ENCODE assay signal across 12 cellular contexts in the genomic region with DNA sequence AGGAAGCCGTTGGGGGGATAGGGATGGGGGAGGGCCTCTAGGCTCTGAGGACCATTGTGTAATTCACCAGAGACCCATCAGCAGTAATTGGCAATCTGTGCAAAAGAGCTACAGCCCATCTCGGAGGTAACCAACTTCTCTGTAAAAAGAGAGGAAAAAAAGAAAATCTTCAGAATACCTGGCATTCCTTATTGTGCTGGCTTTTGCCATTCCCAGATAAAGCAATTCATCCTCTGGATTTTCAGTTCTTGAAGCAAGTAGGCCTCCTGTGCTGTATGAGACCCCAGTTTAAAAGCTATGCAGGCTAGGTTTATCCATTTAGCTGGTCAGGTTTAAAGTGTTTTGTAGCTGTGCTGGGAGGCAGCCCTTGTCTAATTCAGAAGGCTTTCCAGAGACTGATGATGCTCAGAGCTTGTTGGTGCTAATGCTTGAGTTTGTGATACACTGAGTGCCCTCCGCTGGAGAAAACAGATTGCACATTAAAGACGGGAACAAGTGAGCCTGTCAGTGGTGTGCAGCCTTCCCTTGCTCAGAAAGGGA. TPM values are rescaled to one million over a fixed set of nuclear protein-coding genes. Genes with fewer than 3 reads are reported as not detected.
DNase-seq lines count a peak whose midpoint lies in the region; ATAC-seq and TF ChIP-seq lines count a peak whose summit lies in the region.
"Had no signal": no experiment of that assay in that cellular context is flagged by ENCODE, and none has a peak within 500 bp of the region (broad histone marks: within the 10 kb centered on the region; RNA-seq: fewer than 3 reads in every experiment).

Gene LRRTM4, minus strand, starts transcription at position 446 of the 540 bp plus-strand sequence.

- no peak within 1 kb of the TSS for H4K5ac ChIP-seq in H9 (ENCODE audit: insufficient read length, low read depth, low read length)

- peak within 1 kb of the TSS; percentile 2 for H2BK12ac ChIP-seq in H9 (ENCODE audit: insufficient read length, low read depth, low read length)

- peak within 1 kb of the TSS; percentile 57 for H2BK120ac ChIP-seq in H9 (ENCODE audit: low read depth, low read length, poor library complexity, severe bottlenecking)

- no peaks in the 10 kb centered on the region for H3K79me1 ChIP-seq in H9 (ENCODE audit: insufficient read depth, low read depth, low read length, poor library complexity, severe bottlenecking)

- H2AFZ ChIP-seq in H9 (ENCODE audit: low read length) = no peak within 1 kb of the TSS

- no peak within 1 kb of the TSS for H2AK5ac ChIP-seq in H9 (ENCODE audit: insufficient read length, low read length)

- no peaks in the 10 kb centered on the region for H3K23me2 ChIP-seq in H9 (ENCODE audit: insufficient read length, low read depth, low read length, poor library complexity, severe bottlenecking)

- H3K36me3 ChIP-seq in endodermal cell (ENCODE audit: control insufficient read depth, insufficient read depth, low read length) = no peaks in the 10 kb centered on the region
- H3K36me3 ChIP-seq: right lobe of liver had no signal

- H4K20me1 ChIP-seq in H9 (ENCODE audit: control insufficient read depth, insufficient read depth, insufficient read length) = no peaks in the 10 kb centered on the region

- TF ChIP-seq CTCF in H9 (conservative IDR thresholded peaks at IDR 0.05) (peak; percentile 33; the same call in 1 of the 3 replicates), endodermal cell (conservative IDR thresholded peaks at IDR 0.05) (peak; percentile 55), nephron progenitor cell (IDR thresholded peaks at IDR 0.05) (no peak)

- H3K4me1 Mint-ChIP-seq in H9 (peaks cover 69 to 75% of the 10 kb centered on the region in 2 experiments), endodermal cell (peaks cover 58% of the 10 kb centered on the region), nephron progenitor cell (peaks cover 48% of the 10 kb centered on the region)
- H3K4me1 Mint-ChIP-seq in activated naive CD8-positive, alpha-beta T cell treated with anti-CD3 and anti-CD28 coated beads, Interleukin-2, amount 50 U/mL, for 24 hours = no peaks in the 10 kb centered on the region

- H4K8ac ChIP-seq in H9 (replicated peaks; ENCODE audit: insufficient read length, low read depth, low read length) = no peak within 1 kb of the TSS

- H3K27ac Mint-ChIP-seq in H9 (peak within 1 kb of the TSS; percentile 98 to 100 (median 98)), endodermal cell (peak within 1 kb of the TSS; percentile 78), nephron progenitor cell (no peak within 1 kb of the TSS)
- H3K27ac Mint-ChIP-seq in activated naive CD8-positive, alpha-beta T cell treated with anti-CD3 and anti-CD28 coated beads, Interleukin-2, amount 50 U/mL, for 24 hours = no peak within 1 kb of the TSS

- no peak within 1 kb of the TSS for H2BK15ac ChIP-seq in H9 (ENCODE audit: low read depth, low read length)

- H3K27me3 ChIP-seq in H9 (ENCODE audit: insufficient read depth, low read length) (no peaks in the 10 kb centered on the region), endodermal cell (ENCODE audit: control insufficient read depth, insufficient read depth, low read length, poor library complexity, severe bottlenecking) (no peaks in the 10 kb centered on the region)
- H3K27me3 ChIP-seq: right lobe of liver had no signal

- no peaks in the 10 kb centered on the region for H3K9me3 ChIP-seq in H9 (ENCODE audit: control insufficient read depth, low read depth, low read length)
- H3K9me3 ChIP-seq in endodermal cell (ENCODE audit: control insufficient read depth, low read length) = no peaks in the 10 kb centered on the region
- H3K9me3 ChIP-seq: right lobe of liver had no signal

- H3K79me2 ChIP-seq in H9 (ENCODE audit: insufficient read depth, low read length) = peaks cover 5% of the 10 kb centered on the region; the same call in 1 of the 2 replicates

- H3K27ac ChIP-seq in H9 (ENCODE audit: insufficient read length, low read depth, low read length) (peak within 1 kb of the TSS; percentile 98), endodermal cell (ENCODE audit: low read depth, low read length) (peak within 1 kb of the TSS; percentile 58)
- H3K27ac ChIP-seq: right lobe of liver had no signal

- H3K27me3 Mint-ChIP-seq in H9 (ENCODE audit: low read depth) (no peaks in the 10 kb centered on the region), endodermal cell (ENCODE audit: insufficient read depth) (no peaks in the 10 kb centered on the region), nephron progenitor cell (ENCODE audit: low read depth, poor library complexity) (peaks cover 3% of the 10 kb centered on the region)
- no peaks in the 10 kb centered on the region for H3K27me3 Mint-ChIP-seq in activated naive CD8-positive, alpha-beta T cell treated with anti-CD3 and anti-CD28 coated beads, Interleukin-2, amount 50 U/mL, for 24 hours

- H3T11ph ChIP-seq in H9 (ENCODE audit: low read length) = no peak within 1 kb of the TSS

- H3K9ac ChIP-seq in H9 (ENCODE audit: extremely low read depth, insufficient read length, low read length) (peak within 1 kb of the TSS; percentile 45), endodermal cell (ENCODE audit: extremely low read depth, low read length, poor library complexity, severe bottlenecking) (no peak within 1 kb of the TSS)

- ATAC-seq in HG02678 (IDR thresholded peaks at IDR 0.05; ENCODE audit: unreplicated experiment) (no peak), HG02981 (IDR thresholded peaks at IDR 0.05; ENCODE audit: unreplicated experiment) (no peak)
- ATAC-seq in activated naive CD8-positive, alpha-beta T cell treated with anti-CD3 and anti-CD28 coated beads, Interleukin-2, amount 50 U/mL, for 24 hours = no peak

- WGBS in H9 (ENCODE audit: extremely low coverage, insufficient read length, low lambda C conversion rate) = no CpG with 5 or more reads among the region's 4 CpGs
- WGBS in endodermal cell (ENCODE audit: insufficient coverage in 1 of 2, insufficient read length in 1 of 2), 2 experiments = 29 to 33% methylated on average over 1 to 4 of the region's 4 CpGs

- peaks cover 14% of the 10 kb centered on the region; the same call in 1 of the 2 replicates for H3K4me1 ChIP-seq in H9 (ENCODE audit: insufficient read depth, low read length)
- peaks cover 6% of the 10 kb centered on the region for H3K4me1 ChIP-seq in endodermal cell (ENCODE audit: control insufficient read depth, insufficient read depth, low read length)
- H3K4me1 ChIP-seq: right lobe of liver had no signal

- H3K9me3 Mint-ChIP-seq in H9 (peaks cover 0 to 4% of the 10 kb centered on the region in 2 experiments; a peak in 1 of 5 replicates), endodermal cell (no peaks in the 10 kb centered on the region), nephron progenitor cell (no peaks in the 10 kb centered on the region)
- peaks cover 14% of the 10 kb centered on the region for H3K9me3 Mint-ChIP-seq in activated naive CD8-positive, alpha-beta T cell treated with anti-CD3 and anti-CD28 coated beads, Interleukin-2, amount 50 U/mL, for 24 hours

- no peak within 1 kb of the TSS for H2BK5ac ChIP-seq in H9 (ENCODE audit: insufficient read length, low read length)

- H3K36me3 Mint-ChIP-seq in H9 (ENCODE audit: insufficient read depth in 1 of 3, low read depth in 3 of 3) = peaks cover 21 to 32% (median 22%) of the 10 kb centered on the region in 3 experiments
- peaks cover 20% of the 10 kb centered on the region for H3K36me3 Mint-ChIP-seq in endodermal cell (ENCODE audit: low read depth)
- peaks cover 4% of the 10 kb centered on the region for H3K36me3 Mint-ChIP-seq in nephron progenitor cell (ENCODE audit: low read depth)
- no peaks in the 10 kb centered on the region for H3K36me3 Mint-ChIP-seq in activated naive CD8-positive, alpha-beta T cell treated with anti-CD3 and anti-CD28 coated beads, Interleukin-2, amount 50 U/mL, for 24 hours (ENCODE audit: low read depth)

- no peak within 1 kb of the TSS for H3K4ac ChIP-seq in H9 (ENCODE audit: low read depth, low read length)

- H3K4me2 ChIP-seq in H9 (ENCODE audit: insufficient read depth, insufficient read length, low read length) = peak within 1 kb of the TSS; percentile 59

- DNase-seq in H9 = peak; percentile 56
- peak; percentile 29 for DNase-seq in NCI-H524 treated with DMSO at 0.1 percent for 48 hours (lab: John Stamatoyannopoulos, UW)
- peak; percentile 69 for DNase-seq in endodermal cell
- peak; percentile 6 for DNase-seq in nephron progenitor cell
- no peak for DNase-seq in NCI-H1436 (lab: John Stamatoyannopoulos, UW)
- no peak for DNase-seq in activated naive CD8-positive, alpha-beta T cell treated with anti-CD3 and anti-CD28 coated beads, Interleukin-2, amount 50 U/mL, for 24 hours
- DNase-seq: GOT3, right lobe of liver had no signal

- H3K4me3 Mint-ChIP-seq in H9 = peak within 1 kb of the TSS; percentile 62 to 80
- H3K4me3 Mint-ChIP-seq in endodermal cell = peak within 1 kb of the TSS; percentile 56
- peak within 1 kb of the TSS; percentile 68 for H3K4me3 Mint-ChIP-seq in nephron progenitor cell
- H3K4me3 Mint-ChIP-seq in activated naive CD8-positive, alpha-beta T cell treated with anti-CD3 and anti-CD28 coated beads, Interleukin-2, amount 50 U/mL, for 24 hours = no peak within 1 kb of the TSS

- no peak within 1 kb of the TSS for H3K56ac ChIP-seq in H9 (ENCODE audit: insufficient read length, low read depth, low read length)

- H3K4me3 ChIP-seq in endodermal cell (ENCODE audit: low read length) = peak within 1 kb of the TSS; percentile 38
- H3K4me3 ChIP-seq: right lobe of liver had no signal

- peak within 1 kb of the TSS; percentile 58 for H3K18ac ChIP-seq in H9 (ENCODE audit: insufficient read length, low read depth, low read length)

- no peak within 1 kb of the TSS for H3K14ac ChIP-seq in H9 (ENCODE audit: insufficient read depth, low read length)

- no peak within 1 kb of the TSS for H4K91ac ChIP-seq in H9 (ENCODE audit: insufficient read length, low read depth, low read length)

- H2BK20ac ChIP-seq in H9 (ENCODE audit: low read depth, low read length, poor library complexity, severe bottlenecking) = no peak within 1 kb of the TSS

- no peak within 1 kb of the TSS for H3K23ac ChIP-seq in H9 (ENCODE audit: insufficient read length, low read depth, low read length)

RNA-seq across cellular contexts. Expression of gene LRRTM4, which starts in this region (rescaled TPM):
- 11.0 and 12.0 TPM in 2 replicates for total RNA-seq in H9 (2021)
- total RNA-seq in endodermal cell = 10 to 100 TPM in 1 of 2 donors, 1 to 10 TPM in 1; 7.0 to 21.1 TPM
- 6.9 TPM for polyA plus RNA-seq in endodermal cell (2013, experiment 1 of 2)
- polyA plus RNA-seq in endodermal cell (2013, experiment 2 of 2) = 6.8 TPM
- total RNA-seq: activated CD8-positive, alpha-beta memory T cell treated with anti-CD3 and anti-CD28 coated beads for 36 hours; endothelial cell of umbilical vein had no signal
- polyA plus RNA-seq: endothelial cell of umbilical vein had no signal

Comparison
In these comparisons a context has a peak if more than half of its experiments do, and no peak if none do; other contexts are left out.
1. DNase-seq: peak in H9 (single experiment), NCI-H524 treated with DMSO at 0.1 percent for 48 hours (single experiment), endodermal cell (single experiment) and nephron progenitor cell (single experiment); none in NCI-H1436 (single experiment) and activated naive CD8-positive, alpha-beta T cell treated with anti-CD3 and anti-CD28 coated beads, Interleukin-2, amount 50 U/mL, for 24 hours (single experiment).
2. H3K27ac Mint-ChIP-seq: peak in H9 (3 of 3) and endodermal cell (single experiment); none in nephron progenitor cell (single experiment) and activated naive CD8-positive, alpha-beta T cell treated with anti-CD3 and anti-CD28 coated beads, Interleukin-2, amount 50 U/mL, for 24 hours (single experiment).